In the genomic region with DNA sequence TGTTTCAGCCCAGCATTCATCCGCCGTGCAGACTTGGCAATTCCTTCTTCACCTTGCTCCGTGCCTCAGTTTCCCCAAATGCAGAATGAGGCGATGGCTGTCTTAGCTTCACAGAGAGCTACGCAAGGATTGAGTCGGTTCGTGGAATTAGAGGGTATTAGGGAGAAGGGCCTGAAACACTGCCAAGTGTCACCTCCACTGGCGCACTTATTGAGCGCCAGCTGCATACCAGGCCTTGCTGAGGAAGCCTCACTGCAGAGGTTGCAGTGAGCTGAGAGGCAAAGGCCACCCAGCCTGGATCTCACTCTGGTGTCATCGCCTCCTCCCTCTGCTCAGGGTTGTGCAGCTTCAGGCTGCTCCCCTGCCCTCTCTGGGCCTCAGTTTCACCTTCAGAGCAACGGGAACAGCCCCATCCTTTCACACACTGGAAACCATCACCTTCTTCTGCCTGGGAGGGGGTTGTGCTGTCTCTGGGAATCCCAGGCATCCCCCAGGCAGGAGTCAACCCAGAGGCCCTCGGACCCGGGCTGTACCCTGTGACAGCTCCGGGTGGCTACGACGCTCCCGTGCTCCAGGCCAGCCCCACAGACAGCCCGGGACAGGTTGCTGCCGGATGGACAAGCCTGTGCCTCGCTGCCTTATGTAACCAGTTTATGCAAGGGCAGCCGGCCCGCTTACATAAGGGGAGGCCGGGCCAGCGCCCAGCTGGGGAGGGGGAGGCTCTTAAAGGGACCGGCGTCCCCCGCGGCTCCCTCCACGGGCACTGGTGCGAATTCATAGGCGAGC, we compare ENCODE assay signal across 11 cellular contexts. TPM values are rescaled to one million over a fixed set of nuclear protein-coding genes. Genes with fewer than 3 reads are reported as not detected.
A peak's percentile ranks its signal among the peaks of the same experiment; 100 is the strongest.
DNase-seq lines count a peak whose midpoint lies in the region; ATAC-seq and TF ChIP-seq lines count a peak whose summit lies in the region.
"Had no signal": no experiment of that assay in that cellular context is flagged by ENCODE, and none has a peak within 500 bp of the region (broad histone marks: within the 10 kb centered on the region; RNA-seq: fewer than 3 reads in every experiment).

No MANE protein-coding gene starts in this region.

- no peaks in the 10 kb centered on the region for H3K9me3 ChIP-seq in colonic mucosa

- ATAC-seq in T-cell (replicated peaks in 1 of 4), result no peak
- no peak for ATAC-seq in HG02884 (IDR thresholded peaks at IDR 0.05; ENCODE audit: unreplicated experiment)
- ATAC-seq: activated CD4-positive, alpha-beta T cell treated with anti-CD3 and anti-CD28 coated beads for 36 hours; naive thymus-derived CD8-positive, alpha-beta T cell had no signal

- no peaks in the 10 kb centered on the region for H3K36me3 ChIP-seq in colonic mucosa

- no peak overlapping the region for H3K27ac Mint-ChIP-seq in T-cell
- H3K27ac Mint-ChIP-seq: activated CD4-positive, alpha-beta T cell treated with anti-CD3 and anti-CD28 coated beads for 36 hours had no signal

- peak overlapping the region; percentile 61 for H3K27ac ChIP-seq in colonic mucosa

- peaks cover 6% of the 10 kb centered on the region for H3K36me3 Mint-ChIP-seq in T-cell

- TF ChIP-seq CTCF in colonic mucosa (IDR thresholded peaks at IDR 0.05), result no peak

- H3K27me3 Mint-ChIP-seq in T-cell, result no peaks in the 10 kb centered on the region
- H3K27me3 Mint-ChIP-seq: activated CD4-positive, alpha-beta T cell treated with anti-CD3 and anti-CD28 coated beads for 36 hours; naive thymus-derived CD8-positive, alpha-beta T cell had no signal

- H3K4me3 ChIP-seq in colonic mucosa, result no peak overlapping the region

- intact Hi-C loops in colonic mucosa (cut with DNase I), result no loop called here
- intact Hi-C loops in posterior cingulate gyrus (cut with DNase I), result no loop called here

- H3K9ac ChIP-seq in colonic mucosa (ENCODE audit: low read depth in 2 of 2, low read length in 2 of 2), result peak overlapping the region; percentile 55 to 80

- no peaks in the 10 kb centered on the region for H3K27me3 ChIP-seq in colonic mucosa

- CTCF ChIA-PET in T-cell (lab: Charles Lee), result interaction anchor here in 1 of 2 donors (0.5 kb wide), 1 partner anchor 75 kb away, joined by 7 read pairs; no protein-coding TSS in a partner anchor

- peak; percentile 93 for DNase-seq in Ammon's horn (ENCODE audit: low spot score)
- DNase-seq in colonic mucosa, result peak; percentile 62
- peak; percentile 83 for DNase-seq in inferior parietal cortex (ENCODE audit: extremely low spot score)
- peak; percentile 75 to 98 (median 86) for DNase-seq in posterior cingulate gyrus
- no peak for DNase-seq in NCI-H2196 treated with DMSO at 0.1 percent for 48 hours (lab: John Stamatoyannopoulos, UW; ENCODE audit: unreplicated experiment)
- DNase-seq in NCI-H1930 (lab: John Stamatoyannopoulos, UW), result no peak
- DNase-seq in T-cell, result no peak
- DNase-seq: activated CD4-positive, alpha-beta T cell treated with anti-CD3 and anti-CD28 coated beads for 36 hours; KBM-7; naive thymus-derived CD8-positive, alpha-beta T cell had no signal

- H3K4me3 Mint-ChIP-seq in T-cell, result no peak overlapping the region
- H3K4me3 Mint-ChIP-seq: activated CD4-positive, alpha-beta T cell treated with anti-CD3 and anti-CD28 coated beads for 36 hours; naive thymus-derived CD8-positive, alpha-beta T cell had no signal

- peaks cover 12% of the 10 kb centered on the region for H3K4me1 ChIP-seq in colonic mucosa

- no peaks in the 10 kb centered on the region for H3K9me3 Mint-ChIP-seq in T-cell
- H3K9me3 Mint-ChIP-seq: naive thymus-derived CD8-positive, alpha-beta T cell had no signal

- H3K4me1 Mint-ChIP-seq in T-cell, result peaks cover 0 to 6% (median 3%) of the 10 kb centered on the region in 3 donors
- H3K4me1 Mint-ChIP-seq: activated CD4-positive, alpha-beta T cell treated with anti-CD3 and anti-CD28 coated beads for 36 hours had no signal

- POLR2A ChIA-PET in T-cell (lab: Charles Lee), result no interaction called here

RNA-seq across cellular contexts. Expression of a gene that starts 31.9 kb away (rescaled TPM):
- 10 to 100 TPM; 42.0 to 71.3 TPM for total RNA-seq in colonic mucosa
- total RNA-seq in T-cell, result 10 to 100 TPM; 27.1 to 41.7 (median 37.2) TPM

Comparison
In these comparisons a context has a peak if more than half of its experiments do, and no peak if none do; other contexts are left out.
1. DNase-seq: peak in Ammon's horn (single experiment), colonic mucosa (single experiment), inferior parietal cortex (single experiment) and posterior cingulate gyrus (10 of 10); none in NCI-H2196 treated with DMSO at 0.1 percent for 48 hours (single experiment), NCI-H1930 (0 of 2) and T-cell (0 of 34).